ENCODE assay signal across 23 cellular contexts in genomic region chr20:31920275-31920855, GRCh38. TPM values are rescaled to one million over a fixed set of nuclear protein-coding genes. Genes with fewer than 3 reads are reported as not detected.
"Had no signal": no experiment of that assay in that cellular context is flagged by ENCODE, and none has a peak within 500 bp of the region (broad histone marks: within the 10 kb centered on the region; RNA-seq: fewer than 3 reads in every experiment).

No MANE protein-coding gene starts in this region.

- H3K4me1 ChIP-seq: ascending aorta, esophagus muscularis mucosa, tibial nerve, uterus had no signal

- H3K4me3 Mint-ChIP-seq: activated T-cell treated with anti-CD3 and anti-CD28 coated beads, Interleukin-2, amount 50 U/mL, for 72 hours; central memory CD8-positive, alpha-beta T cell; naive thymus-derived CD8-positive, alpha-beta T cell; stimulated activated naive CD8-positive, alpha-beta T cell treated with anti-CD3 and anti-CD28 coated beads, Interleukin-15, Interleukin-2, amounts not matched to agents 100 ng/mL and 50 ng/mL, for 24 hours; T-cell had no signal

- H3K36me3 Mint-ChIP-seq: naive thymus-derived CD8-positive, alpha-beta T cell; T-cell had no signal

- H3K36me3 ChIP-seq: ascending aorta, esophagus muscularis mucosa, tibial nerve, uterus had no signal

- H3K27ac Mint-ChIP-seq: activated T-cell treated with anti-CD3 and anti-CD28 coated beads, Interleukin-2, amount 50 U/mL, for 72 hours; naive thymus-derived CD8-positive, alpha-beta T cell; stimulated activated naive CD8-positive, alpha-beta T cell treated with anti-CD3 and anti-CD28 coated beads, Interleukin-15, Interleukin-2, amounts not matched to agents 100 ng/mL and 50 ng/mL, for 24 hours; T-cell had no signal

- H3K4me3 ChIP-seq: ascending aorta, coronary artery, esophagus muscularis mucosa, tibial nerve, uterus had no signal

- ATAC-seq: activated T-cell treated with anti-CD3 and anti-CD28 coated beads, Interleukin-2, amount 50 U/mL, for 72 hours; left cardiac atrium; naive thymus-derived CD8-positive, alpha-beta T cell; T-cell had no signal

- H3K9me3 ChIP-seq: ascending aorta, esophagus muscularis mucosa, tibial nerve, uterus had no signal

- DNase-seq: activated CD4-positive, alpha-beta T cell treated with anti-CD3 and anti-CD28 coated beads for 1 hour; activated CD4-positive, alpha-beta T cell treated with anti-CD3 and anti-CD28 coated beads, Interleukin-2, amount 50 U/mL, for 4 hours; activated effector memory CD4-positive, alpha-beta T cell treated with anti-CD3 and anti-CD28 coated beads, Interleukin-2, amount 50 U/mL, for 16 hours; activated naive CD4-positive, alpha-beta T cell treated with anti-CD3 and anti-CD28 coated beads, Interleukin-2, amount 50 U/mL, for 16 hours; activated T-cell treated with anti-CD3 and anti-CD28 coated beads, Interleukin-2, amount 50 U/mL, for 72 hours; effector CD4-positive, alpha-beta T cell; left cardiac atrium; naive thymus-derived CD8-positive, alpha-beta T cell; stimulated activated CD4-positive, alpha-beta T cell treated with anti-CD3 and anti-CD28 coated beads, Interleukin-12 subunit alpha, Interleukin-12 subunit beta, amount 100 ng/mL, for 4 hours; stimulated activated CD4-positive, alpha-beta T cell treated with anti-CD3 and anti-CD28 coated beads, Interleukin-1b, Interleukin-23, amount 100 ng/mL, for 48 hours; stimulated activated CD8-positive, alpha-beta memory T cell treated with anti-CD3 and anti-CD28 coated beads, Interleukin-4, amount 100 ng/mL, for 48 hours; T-cell; uterus had no signal

- H3K4me1 Mint-ChIP-seq: central memory CD8-positive, alpha-beta T cell; T-cell had no signal

- H3K27me3 ChIP-seq: ascending aorta, tibial nerve, uterus had no signal

- H3K27ac ChIP-seq: ascending aorta, coronary artery, esophagus muscularis mucosa, tibial nerve, uterus, VCaP had no signal

- H3K9me3 Mint-ChIP-seq: activated T-cell treated with anti-CD3 and anti-CD28 coated beads, Interleukin-2, amount 50 U/mL, for 72 hours; central memory CD8-positive, alpha-beta T cell; stimulated activated naive CD8-positive, alpha-beta T cell treated with anti-CD3 and anti-CD28 coated beads, Interleukin-15, Interleukin-2, amounts not matched to agents 100 ng/mL and 50 ng/mL, for 24 hours; T-cell had no signal

RNA-seq across cellular contexts. Expression of gene XKR7, which starts 47.6 kb away (rescaled TPM):
- total RNA-seq: activated T-cell treated with anti-CD3 and anti-CD28 coated beads, Interleukin-2, amount 50 U/mL, for 72 hours; ascending aorta; esophagus muscularis mucosa; left cardiac atrium; lower leg skin; mesenteric fat pad; naive thymus-derived CD8-positive, alpha-beta T cell; T-cell; tibial nerve had no signal
- polyA plus RNA-seq: naive thymus-derived CD8-positive, alpha-beta T cell had no signal

RNA-seq across cellular contexts. Expression of gene TTLL9, which starts 49.9 kb away (rescaled TPM):
- total RNA-seq: activated CD8-positive, alpha-beta memory T cell treated with anti-CD3 and anti-CD28 coated beads for 36 hours; activated T-cell treated with anti-CD3 and anti-CD28 coated beads, Interleukin-2, amount 50 U/mL, for 72 hours; ascending aorta; naive thymus-derived CD8-positive, alpha-beta T cell had no signal
- polyA plus RNA-seq: naive thymus-derived CD8-positive, alpha-beta T cell had no signal

RNA-seq across cellular contexts. Expression of gene DUSP15, which starts 50.0 kb away (rescaled TPM):
- total RNA-seq: activated CD8-positive, alpha-beta memory T cell treated with anti-CD3 and anti-CD28 coated beads for 36 hours; activated T-cell treated with anti-CD3 and anti-CD28 coated beads, Interleukin-2, amount 50 U/mL, for 72 hours; naive thymus-derived CD8-positive, alpha-beta T cell; T-cell had no signal
- polyA plus RNA-seq: naive thymus-derived CD8-positive, alpha-beta T cell had no signal
